ENCODE assay signal across 10 cellular contexts in genomic region chr6:73655341-73655917, GRCh38. TPM values are rescaled to one million over a fixed set of nuclear protein-coding genes. Genes with fewer than 3 reads are reported as not detected.
A peak's percentile ranks its signal among the peaks of the same experiment; 100 is the strongest.
DNase-seq lines count a peak whose midpoint lies in the region; ATAC-seq, FAIRE-seq and TF ChIP-seq lines count a peak whose summit lies in the region.
"Had no signal": no experiment of that assay in that cellular context is flagged by ENCODE, and none has a peak within 500 bp of the region (broad histone marks: within the 10 kb centered on the region; RNA-seq: fewer than 3 reads in every experiment).

No MANE protein-coding gene starts in this region.

- H3K36me3 Mint-ChIP-seq in HFFc6 (ENCODE audit: low read depth): no peaks in the 10 kb centered on the region

- RAD21 ChIA-PET in GM12878 (lab: Charles Lee; ENCODE audit: unreplicated experiment): no interaction called here

- H3K27me3 Mint-ChIP-seq in HFFc6 (ENCODE audit: insufficient read depth): peaks cover 3% of the 10 kb centered on the region; the same call in 1 of the 2 replicates

- no peaks in the 10 kb centered on the region for H3K9me3 Mint-ChIP-seq in HFFc6

- H3K9ac ChIP-seq in GM12878 (ENCODE audit: control insufficient read depth, insufficient read depth, low read length): no peak overlapping the region
- H3K9ac ChIP-seq in mucosa of stomach (ENCODE audit: low read length): peak overlapping the region; percentile 79

- CTCF ChIA-PET in GM12878 (lab: Yijun Ruan, JAX): interaction anchor here (3.7 kb wide), 1 partner anchor 78 kb away, joined by 28 read pairs; no protein-coding TSS in a partner anchor
- CTCF ChIA-PET in GM10248 (lab: Yijun Ruan, JAX): interaction anchor here (1.3 to 4.3 kb wide), 3 partner anchors 21 to 84 kb away, joined by 4 to 23 read pairs (median 18); no protein-coding TSS in a partner anchor

- H3K9me3 ChIP-seq in GM12878 (replicated peaks; ENCODE audit: control insufficient read depth, insufficient read depth, low read length) (no peaks in the 10 kb centered on the region), mucosa of stomach (ENCODE audit: control insufficient read depth, low read length) (no peaks in the 10 kb centered on the region)

- H3K4me2 ChIP-seq in GM12878 (ENCODE audit: control insufficient read depth, insufficient read depth): peak overlapping the region; percentile 96

- peak overlapping the region; percentile 52; the same call in 1 of the 2 replicates for H3K4me3 Mint-ChIP-seq in HFFc6

- H4K20me1 ChIP-seq in GM12878 (ENCODE audit: control insufficient read depth, insufficient read depth): no peaks in the 10 kb centered on the region

- H3K4me1 ChIP-seq in ACC112 (ENCODE audit: control insufficient read depth, insufficient read depth, low read length, unreplicated experiment): peaks cover 19% of the 10 kb centered on the region
- H3K4me1 ChIP-seq in GM12878 (ENCODE audit: control insufficient read depth, insufficient read depth, low read length): no peaks in the 10 kb centered on the region
- peaks cover 7% of the 10 kb centered on the region for H3K4me1 ChIP-seq in mucosa of stomach (ENCODE audit: control insufficient read depth, insufficient read depth, low read length)

- TF ChIP-seq EP300 in GM12878 (IDR thresholded peaks at IDR 0.05; ENCODE audit: borderline replicate concordance in 1 of 2, control insufficient read depth in 1 of 2, low read depth in 2 of 2, low read length in 2 of 2): no peak

- BruUV-seq in GM12878 (replicated peaks; lab: Mats Ljungman, UMichigan): no TSS peak

- peaks cover 44% of the 10 kb centered on the region for H3K4me1 Mint-ChIP-seq in HFFc6 (ENCODE audit: low read depth)

- in situ Hi-C loops in GM12878 (cut with MboI): no loop called here

- H2AFZ ChIP-seq in ACC112 (ENCODE audit: low read length, unreplicated experiment): peak overlapping the region; percentile 41
- peak overlapping the region; percentile 99 for H2AFZ ChIP-seq in GM12878 (ENCODE audit: control insufficient read depth, low read depth, low read length)

- no peak for TF ChIP-seq RAD21 in GM12878 (IDR thresholded peaks at IDR 0.05; ENCODE audit: insufficient read depth, low read depth, low read length)

- SMC1A ChIA-PET in GM12878 (lab: Charles Lee; ENCODE audit: uncharacterized antibody, unreplicated experiment): interaction anchor here (1.6 to 4.7 kb wide), 2 partner anchors 17 to 141 kb away, joined by 6 to 31 read pairs; no protein-coding TSS in a partner anchor

- no peak for TF ChIP-seq POLR2A in GM12878 (IDR thresholded peaks at IDR 0.05; ENCODE audit: low read depth, low read length)

- H3K27ac ChIP-seq in ACC112 (ENCODE audit: low read depth, low read length) (peak overlapping the region; percentile 84), GM12878 (ENCODE audit: control insufficient read depth, insufficient read depth) (no peak overlapping the region)

- intact Hi-C loops in GM12878 (cut with micrococcal nuclease; ENCODE audit: unreplicated experiment): no loop called here

- H3K27ac Mint-ChIP-seq in HFFc6: no peak overlapping the region; the same call in 1 of the 2 replicates

- WGBS in GM12878 (ENCODE audit: insufficient coverage, insufficient replicate concordance, low lambda C conversion rate, missing lambda C conversion rate): 91% methylated on average over 2 of the region's 2 CpGs

- H3K79me2 ChIP-seq in ACC112 (ENCODE audit: control insufficient read depth, insufficient read depth, low read length, unreplicated experiment) (peaks cover 10% of the 10 kb centered on the region), GM12878 (ENCODE audit: control insufficient read depth, insufficient read depth, low read length) (peaks cover 7% of the 10 kb centered on the region)

- no peak for ATAC-seq in GM12878

- H3K36me3 ChIP-seq in ACC112 (ENCODE audit: insufficient read depth, low read length) (no peaks in the 10 kb centered on the region), GM12878 (ENCODE audit: control insufficient read depth in 2 of 2, insufficient read depth in 2 of 2, low read length in 1 of 2) (no peaks in the 10 kb centered on the region), mucosa of stomach (ENCODE audit: control insufficient read depth, insufficient read depth, low read length) (no peaks in the 10 kb centered on the region)

- DNase-seq in HFFc6 (no peak), GM12878 (ENCODE audit: low read depth, low spot score) (no peak), GM10248 (ENCODE audit: extremely low spot score) (no peak), mesenteric fat pad (ENCODE audit: low spot score) (no peak), T-helper 9 cell (no peak), NCI-H1436 treated with DMSO at 0.1 percent for 48 hours (lab: John Stamatoyannopoulos, UW) (no peak)
- DNase-seq: DMS153, NCI-H226 had no signal

- H3K4me3 ChIP-seq in ACC112 (ENCODE audit: low read depth, low read length) (peak overlapping the region; percentile 92), GM12878 (peak overlapping the region; percentile 83; the same call in 1 of the 2 replicates), mucosa of stomach (ENCODE audit: low read length) (no peak overlapping the region)

- TF ChIP-seq CTCF in HFFc6 (IDR thresholded peaks at IDR 0.05) (no peak), GM12878 (IDR thresholded peaks at IDR 0.05 in 2 of 3, conservative IDR thresholded peaks at IDR 0.05 in 1 of 3; ENCODE audit: control insufficient read depth in 2 of 3, extremely low read depth in 1 of 3, insufficient read depth in 1 of 3, low read depth in 3 of 3, low read length in 3 of 3) (no peak), GM10248 (IDR thresholded peaks at IDR 0.05; ENCODE audit: control extremely low read depth, extremely low read depth, low read depth, missing control alignments) (no peak)

- POLR2A ChIA-PET in GM12878 (lab: Charles Lee) (interaction anchor here (1.5 to 1.9 kb wide), 2 partner anchors 69 to 183 kb away, joined by 3 to 9 read pairs; no protein-coding TSS in a partner anchor), GM10248 (lab: Yijun Ruan, JAX) (interaction anchor here (2.8 kb wide), 1 partner anchor 135 kb away, joined by 17 read pairs; the partner anchor contains the start of gene EEF1A1)

- H3K27me3 ChIP-seq in ACC112 (ENCODE audit: insufficient read depth, low read length): no peaks in the 10 kb centered on the region
- no peaks in the 10 kb centered on the region for H3K27me3 ChIP-seq in GM12878 (replicated peaks in 1 of 2; ENCODE audit: control insufficient read depth in 2 of 2, insufficient read depth in 2 of 2, low read length in 1 of 2)
- no peaks in the 10 kb centered on the region for H3K27me3 ChIP-seq in mucosa of stomach (ENCODE audit: control insufficient read depth, insufficient read depth, low read length)

- no peak for FAIRE-seq in GM12878 (lab: Jason Lieb, UNC)

TF ChIP-seq in GM12878, 131 proteins besides CTCF, POLR2A, EP300 and RAD21:
- TF ChIP-seq ZNF274 (IDR thresholded peaks at IDR 0.05; ENCODE audit: insufficient read depth, insufficient read length) (no peak), MTA2 (IDR thresholded peaks at IDR 0.05; ENCODE audit: low read depth) (no peak), IKZF2 (IDR thresholded peaks at IDR 0.05) (no peak), PAX8 (IDR thresholded peaks at IDR 0.05) (no peak), BHLHE40 (IDR thresholded peaks at IDR 0.05; ENCODE audit: borderline replicate concordance in 1 of 2, low read depth in 2 of 2, low read length in 1 of 2) (no peak), POLR2AphosphoS2 (IDR thresholded peaks at IDR 0.05; ENCODE audit: low read depth, low read length) (no peak), MEF2A (IDR thresholded peaks at IDR 0.05; ENCODE audit: insufficient read depth, low read depth, low read length) (no peak)

RNA-seq across cellular contexts. Expression of gene SLC17A5, which starts 1.6 kb away (rescaled TPM):
- total RNA-seq in HFFc6 (2021; fragmentation: NEBNext Ultra II Directional; extraction: Animal tissue kit (Norgen Biotek cat#: 25700)): 10 to 100 TPM; 20.4 to 29.9 (median 26.8) TPM
- 11.9 and 15.8 TPM in 2 replicates for total RNA-seq in GM12878 (2013; cell fraction: nucleolus; rRNA removed)
- total RNA-seq in GM12878 (2014; rRNA removed) (6.6 and 6.9 TPM in 2 replicates), GM12878 (2014; rRNA removed; fragmentation: Illumina TruSeq; extraction: Trizol) (5.9 TPM in 2 replicates), GM12878 (2021) (4.4 and 5.2 TPM in 2 replicates), mesenteric fat pad (21.4 TPM)
- 1.9 TPM for polyA plus RNA-seq in GM12878 (2011; ENCODE audit: low read depth)
- polyA plus RNA-seq in GM12878 (2011; rRNA removed) (4.4 and 5.0 TPM in 2 replicates), GM12878 (2014; fragmentation: Illumina TruSeq; extraction: Trizol) (4.8 and 5.2 TPM in 2 replicates), GM12878 (2014; fragmentation: Nextera tagmentation; extraction: Ambion mirVana) (1 to 10 TPM; 2.3 to 2.7 TPM), GM12878 (2014; rRNA removed) (3.7 and 3.8 TPM in 2 replicates), GM12878 (2016; fragmentation: Nextera tagmentation; extraction: Ambion mirVana) (1 to 10 TPM; 6.5 to 7.2 TPM)
- 2.1 and 2.6 TPM in 2 replicates for polyA plus RNA-seq in GM12878 (2011; cell fraction: cytosol; rRNA removed)
- polyA plus RNA-seq in GM12878 (2011; cell fraction: nucleus; rRNA removed): 1.4 and 1.6 TPM in 2 replicates
- 2.8 and 3.7 TPM in 2 replicates for polyA plus RNA-seq in GM12878 (2012)
- polyA minus RNA-seq in GM12878 (2011; rRNA and poly(A)+ RNA removed): 6.1 and 9.2 TPM in 2 replicates
- 1.9 and 2.7 TPM in 2 replicates for polyA minus RNA-seq in GM12878 (2011; cell fraction: cytosol; rRNA and poly(A)+ RNA removed)
- polyA minus RNA-seq in GM12878 (2011; cell fraction: nucleus; rRNA and poly(A)+ RNA removed): 3.5 and 3.9 TPM in 2 replicates

RNA-seq across cellular contexts. Expression of gene CD109, which starts 40.6 kb away (rescaled TPM):
- 10 to 100 TPM; 32.5 to 56.3 (median 48.9) TPM for total RNA-seq in HFFc6 (2021; fragmentation: NEBNext Ultra II Directional; extraction: Animal tissue kit (Norgen Biotek cat#: 25700))
- 2.0 and 2.7 TPM in 2 replicates for total RNA-seq in GM12878 (2013; cell fraction: nucleolus; rRNA removed)
- total RNA-seq in GM12878 (2014; rRNA removed): 3.8 and 4.8 TPM in 2 replicates
- 3.4 and 3.8 TPM in 2 replicates for total RNA-seq in GM12878 (2014; rRNA removed; fragmentation: Illumina TruSeq; extraction: Trizol)
- total RNA-seq in GM12878 (2021): 3.2 and 4.4 TPM in 2 replicates
- polyA plus RNA-seq in GM12878 (2011; ENCODE audit: low read depth): 0.58 TPM
- 0.27 and 0.30 TPM in 2 replicates for polyA plus RNA-seq in GM12878 (2011; rRNA removed)
- 0.05 and 0.09 TPM in 2 replicates for polyA plus RNA-seq in GM12878 (2011; cell fraction: cytosol; rRNA removed)
- 0.13 and 0.15 TPM in 2 replicates for polyA plus RNA-seq in GM12878 (2011; cell fraction: nucleus; rRNA removed)
- polyA plus RNA-seq in GM12878 (2012): 0.60 and 1.4 TPM in 2 replicates
- 3.9 and 5.5 TPM in 2 replicates for polyA plus RNA-seq in GM12878 (2014; fragmentation: Illumina TruSeq; extraction: Trizol)
- 1 to 10 TPM; 1.0 to 1.5 TPM for polyA plus RNA-seq in GM12878 (2014; fragmentation: Nextera tagmentation; extraction: Ambion mirVana)
- polyA plus RNA-seq in GM12878 (2014; rRNA removed): 2.3 TPM in 2 replicates
- 1 to 10 TPM; 1.4 to 2.0 TPM for polyA plus RNA-seq in GM12878 (2016; fragmentation: Nextera tagmentation; extraction: Ambion mirVana)
- polyA minus RNA-seq in GM12878 (2011; rRNA and poly(A)+ RNA removed): 0.15 and 0.22 TPM in 2 replicates
- polyA minus RNA-seq in GM12878 (2011; cell fraction: cytosol; rRNA and poly(A)+ RNA removed): 0.13 and 0.42 TPM in 2 replicates
- 0.10 and 0.60 TPM in 2 replicates for polyA minus RNA-seq in GM12878 (2011; cell fraction: nucleus; rRNA and poly(A)+ RNA removed)
- total RNA-seq in mesenteric fat pad: 10.8 TPM
